25 cellular contexts compared by ENCODE assay signal in genomic region chr4:186954506-186954905, GRCh38.
DNase-seq lines count a peak whose midpoint lies in the region; ATAC-seq and TF ChIP-seq lines count a peak whose summit lies in the region.
"Had no signal": no experiment of that assay in that cellular context is flagged by ENCODE, and none has a peak within 500 bp of the region (broad histone marks: within the 10 kb centered on the region; RNA-seq: fewer than 3 reads in every experiment).

No MANE protein-coding gene starts in this region.

- H3K36me3 ChIP-seq in OCI-LY7 (ENCODE audit: insufficient read depth, low read length): no peaks in the 10 kb centered on the region
- no peaks in the 10 kb centered on the region for H3K36me3 ChIP-seq in left lung
- no peaks in the 10 kb centered on the region for H3K36me3 ChIP-seq in skeletal muscle tissue (ENCODE audit: control insufficient read depth in 3 of 3, insufficient read depth in 3 of 3, low read length in 3 of 3)
- H3K36me3 ChIP-seq: BLaER1 treated with 17β-estradiol and CSF1 and Interleukin-3, amounts not matched to agents 10 nM and 100 nM had no signal

- H3K9me2 ChIP-seq in OCI-LY7 (ENCODE audit: insufficient read depth, low read length): no peaks in the 10 kb centered on the region

- intact Hi-C loops in OCI-LY7 (cut with micrococcal nuclease; ENCODE audit: unreplicated experiment) (no loop called here), left lung (cut with DNase I) (no loop called here)

- H3K9me3 ChIP-seq in OCI-LY7 (ENCODE audit: low read length) (no peaks in the 10 kb centered on the region), left lung (peaks cover 0 to 6% of the 10 kb centered on the region in 2 donors), skeletal muscle tissue (ENCODE audit: control insufficient read depth in 3 of 3, low read length in 3 of 3) (no peaks in the 10 kb centered on the region)
- H3K9me3 ChIP-seq: A549, Caco-2 had no signal

- ATAC-seq in left lung: peak; percentile 94
- ATAC-seq in GM18861 (IDR thresholded peaks at IDR 0.05; ENCODE audit: unreplicated experiment): no peak
- ATAC-seq: A549, GM12878 had no signal

- H4K20me1 ChIP-seq in OCI-LY7 (ENCODE audit: insufficient read depth, low read length): no peaks in the 10 kb centered on the region
- H4K20me1 ChIP-seq: BLaER1 treated with 17β-estradiol and CSF1 and Interleukin-3, amounts not matched to agents 10 nM and 100 nM had no signal

- POLR2A ChIA-PET in OCI-LY7 (lab: Charles Lee): no interaction called here

- no peak overlapping the region for H3K27ac ChIP-seq in OCI-LY7 (ENCODE audit: low read depth, low read length, poor library complexity, severe bottlenecking)
- no peak overlapping the region for H3K27ac ChIP-seq in left lung
- H3K27ac ChIP-seq in skeletal muscle tissue (ENCODE audit: low read depth, low read length): peak overlapping the region; percentile 10
- H3K27ac ChIP-seq: A549; BLaER1 treated with 17β-estradiol and CSF1 and Interleukin-3, amounts not matched to agents 10 nM and 100 nM; RWPE1 had no signal

- H2AFZ ChIP-seq in OCI-LY7 (ENCODE audit: low read length): peak overlapping the region; percentile 32; the same call in 1 of the 2 replicates

- DNase-seq in Ammon's horn (ENCODE audit: low spot score) (peak; percentile 41), OCI-LY7 (ENCODE audit: low spot score) (no peak), left lung (no peak), AG20443 (ENCODE audit: low spot score) (no peak), ureter (ENCODE audit: low spot score) (no peak)
- DNase-seq: Caco-2; CD4-positive, alpha-beta memory T cell; DMS 273 treated with DMSO at 0.1 percent for 48 hours; DMS79 treated with DMSO at 0.1 percent for 48 hours; H7; HFFc6; KG1; NCI-H1092; NCI-H1436; NCI-H187 treated with DMSO at 0.1 percent for 48 hours; NCI-H2107; NCI-H446 treated with DMSO at 0.1 percent for 48 hours; NCI-H526 treated with DMSO at 0.1 percent for 48 hours; SIG-M5 had no signal

- TF ChIP-seq CTCF in OCI-LY7 (conservative IDR thresholded peaks at IDR 0.05; ENCODE audit: low read length) (no peak), left lung (IDR thresholded peaks at IDR 0.05) (no peak)

- H3K4me3 ChIP-seq in OCI-LY7 (ENCODE audit: low read depth, low read length, poor library complexity, severe bottlenecking) (no peak overlapping the region), left lung (no peak overlapping the region), skeletal muscle tissue (ENCODE audit: low read length in 3 of 3) (no peak overlapping the region)
- H3K4me3 ChIP-seq: A549; BLaER1 treated with 17β-estradiol and CSF1 and Interleukin-3, amounts not matched to agents 10 nM and 100 nM; GM12878 had no signal

- no TSS peak for BruUV-seq in OCI-LY7 (replicated peaks; lab: Mats Ljungman, UMichigan)

- H3K27me3 ChIP-seq in left lung (no peaks in the 10 kb centered on the region), skeletal muscle tissue (ENCODE audit: control insufficient read depth in 3 of 3, insufficient read depth in 3 of 3, low read length in 3 of 3) (no peaks in the 10 kb centered on the region)
- H3K27me3 ChIP-seq: BLaER1 treated with 17β-estradiol and CSF1 and Interleukin-3, amounts not matched to agents 10 nM and 100 nM had no signal

- no peaks in the 10 kb centered on the region for H3K79me2 ChIP-seq in OCI-LY7 (ENCODE audit: insufficient read depth, low read depth, low read length)

- H3K4me1 ChIP-seq in OCI-LY7 (ENCODE audit: insufficient read depth, low read length, poor library complexity, severe bottlenecking) (peaks cover 8% of the 10 kb centered on the region), left lung (peaks cover 0 to 4% of the 10 kb centered on the region in 2 donors), skeletal muscle tissue (ENCODE audit: control insufficient read depth in 3 of 3, insufficient read depth in 3 of 3, low read length in 3 of 3) (no peaks in the 10 kb centered on the region)
- H3K4me1 ChIP-seq: A549; BLaER1 treated with 17β-estradiol and CSF1 and Interleukin-3, amounts not matched to agents 10 nM and 100 nM; Caco-2 had no signal

- H3K9ac ChIP-seq in skeletal muscle tissue (ENCODE audit: low read depth in 1 of 3, low read length in 3 of 3): no peak overlapping the region
- H3K9ac ChIP-seq: BLaER1 treated with 17β-estradiol and CSF1 and Interleukin-3, amounts not matched to agents 10 nM and 100 nM had no signal

- H3K4me2 ChIP-seq in OCI-LY7 (ENCODE audit: low read length): no peak overlapping the region
- H3K4me2 ChIP-seq: A549; BLaER1 treated with 17β-estradiol and CSF1 and Interleukin-3, amounts not matched to agents 10 nM and 100 nM had no signal

- CTCF ChIA-PET in OCI-LY7 (lab: Charles Lee; ENCODE audit: unreplicated experiment): no interaction called here
